Comparison of ENCODE assay signal across 8 cellular contexts in genomic region chr4:128061566-128062536, GRCh38. TPM values are rescaled to one million over a fixed set of nuclear protein-coding genes. Genes with fewer than 3 reads are reported as not detected.
DNase-seq lines count a peak whose midpoint lies in the region; TF ChIP-seq lines count a peak whose summit lies in the region.

No MANE protein-coding gene starts in this region.

- intact Hi-C loops in vagina (cut with DNase I) = no loop called here

- DNase-seq in GM12865 (ENCODE audit: low read depth) (peak; percentile 70), HFF-Myc (ENCODE audit: extremely low read depth, low read depth) (no peak), NB4 (ENCODE audit: low read depth) (peak; percentile 70), T-helper 2 cell (peak; percentile 29 to 67 (median 52)), anterior cingulate cortex (lab: John Stamatoyannopoulos, UW) (peak in 56 of 58 donors; percentile 9 to 77 (median 48)), hepatocyte (ENCODE audit: low spot score) (peak; percentile 74), renal cortical epithelial cell (ENCODE audit: low read depth) (peak; percentile 58), vagina (ENCODE audit: extremely low spot score in 2 of 2) (peak in 1 of 2 donors; percentile 89)

- peaks cover 42% of the 10 kb centered on the region for H3K79me2 ChIP-seq in hepatocyte

- peak overlapping the region; percentile 76 for H3K4me3 ChIP-seq in GM12865 (ENCODE audit: low read depth, low read length)
- peak overlapping the region; percentile 83 for H3K4me3 ChIP-seq in HFF-Myc (replicated peaks; ENCODE audit: low read depth, low read length)
- H3K4me3 ChIP-seq in NB4 (ENCODE audit: low read depth, low read length) = peak overlapping the region; percentile 68
- H3K4me3 ChIP-seq in hepatocyte = peak overlapping the region; percentile 73
- peak overlapping the region; percentile 71 to 90 for H3K4me3 ChIP-seq in vagina

- H3K27me3 ChIP-seq in hepatocyte (no peaks in the 10 kb centered on the region), vagina (no peaks in the 10 kb centered on the region)

- TF ChIP-seq POLR2A in NB4 (IDR thresholded peaks at IDR 0.05; ENCODE audit: extremely low read depth, insufficient read length) (no peak), vagina (IDR thresholded peaks at IDR 0.05) (no peak)

- under 1% methylated on average over 76 of the region's 101 CpGs for WGBS in hepatocyte (ENCODE audit: low lambda C conversion rate, missing lambda C conversion rate)

- H3K27ac ChIP-seq in hepatocyte (peak overlapping the region; percentile 98), vagina (peak overlapping the region; percentile 95)

- peaks cover 4% of the 10 kb centered on the region for H3K4me1 ChIP-seq in hepatocyte (ENCODE audit: insufficient read depth)
- H3K4me1 ChIP-seq in vagina = peaks cover 13% of the 10 kb centered on the region

- H3K9me3 ChIP-seq in hepatocyte (ENCODE audit: low read depth) (no peaks in the 10 kb centered on the region), vagina (no peaks in the 10 kb centered on the region)

- peak overlapping the region; percentile 92 for H2AFZ ChIP-seq in hepatocyte

- TF ChIP-seq CTCF in GM12865 (IDR thresholded peaks at IDR 0.05; ENCODE audit: insufficient read depth, low read depth, low read length, missing control alignments) = peak; percentile 4
- no peak for TF ChIP-seq CTCF in HFF-Myc (IDR thresholded peaks at IDR 0.05; ENCODE audit: low read depth, low read length, missing control alignments)
- TF ChIP-seq CTCF in NB4 (IDR thresholded peaks at IDR 0.05; ENCODE audit: low read depth, low read length) = peak; percentile 17
- peak; percentile 19 for TF ChIP-seq CTCF in hepatocyte (IDR thresholded peaks at IDR 0.05; ENCODE audit: poor library complexity)
- no peak for TF ChIP-seq CTCF in vagina (IDR thresholded peaks at IDR 0.05)

- H4K20me1 ChIP-seq in hepatocyte (ENCODE audit: insufficient read depth, poor library complexity, severe bottlenecking) = peaks cover 7% of the 10 kb centered on the region

- H3K4me2 ChIP-seq in hepatocyte = peak overlapping the region; percentile 79

- no peaks in the 10 kb centered on the region for H3K9me2 ChIP-seq in hepatocyte (replicated peaks; ENCODE audit: insufficient read depth)

- H3K36me3 ChIP-seq in hepatocyte (replicated peaks; ENCODE audit: insufficient read depth, low read depth) (no peaks in the 10 kb centered on the region), vagina (no peaks in the 10 kb centered on the region)

RNA-seq across cellular contexts. Expression of gene LARP1B, which starts 0.7 kb away (rescaled TPM):
- total RNA-seq in hepatocyte = 29.1 and 30.7 TPM in 2 replicates
- polyA plus RNA-seq in hepatocyte = 12.4 and 13.8 TPM in 2 replicates
- total RNA-seq in renal cortical epithelial cell = 40.1 and 48.5 TPM in 2 replicates
- total RNA-seq in vagina = 19.4 TPM

Comparison
In these comparisons a context has a peak if more than half of its experiments do, and no peak if none do; other contexts are left out.
1. CTCF ChIP-seq: peak in GM12865 (single experiment), NB4 (single experiment) and hepatocyte (single experiment); none in HFF-Myc (single experiment) and vagina (0 of 3).
2. Peak in every context shown above with its lines, with median percentiles within 50 percentile points of each other: H3K4me3 ChIP-seq.